15 cellular contexts compared by ENCODE assay signal in genomic region chr19:43489979-43490599, GRCh38. TPM values are rescaled to one million over a fixed set of nuclear protein-coding genes. Genes with fewer than 3 reads are reported as not detected.
"Had no signal": no experiment of that assay in that cellular context is flagged by ENCODE, and none has a peak within 500 bp of the region (broad histone marks: within the 10 kb centered on the region; RNA-seq: fewer than 3 reads in every experiment).

No MANE protein-coding gene starts in this region.

- H3K4me3 ChIP-seq: cardiac muscle cell, transverse colon, uterus had no signal

- H3K4me3 Mint-ChIP-seq: activated CD4-positive, alpha-beta memory T cell treated with anti-CD3 and anti-CD28 coated beads for 36 hours; activated naive CD8-positive, alpha-beta T cell treated with anti-CD3 and anti-CD28 coated beads, Interleukin-2, amount 10 ng/mL, durations not matched to agents 7 days and 5 days; effector memory CD8-positive, alpha-beta T cell; immature natural killer cell; neural crest cell had no signal

- H3K9me3 ChIP-seq: transverse colon, uterus had no signal

- H3K4me1 Mint-ChIP-seq: activated naive CD8-positive, alpha-beta T cell treated with anti-CD3 and anti-CD28 coated beads, Interleukin-2, amount 10 ng/mL, durations not matched to agents 7 days and 5 days; immature natural killer cell; neural crest cell had no signal

- ATAC-seq: effector memory CD8-positive, alpha-beta T cell; stimulated activated naive CD8-positive, alpha-beta T cell treated with anti-CD3 and anti-CD28 coated beads, Interleukin-15, Interleukin-2, amounts not matched to agents 100 U/mL and 50 U/mL, for 24 hours had no signal

- H3K27me3 Mint-ChIP-seq: activated CD4-positive, alpha-beta memory T cell treated with anti-CD3 and anti-CD28 coated beads for 36 hours; activated naive CD8-positive, alpha-beta T cell treated with anti-CD3 and anti-CD28 coated beads, Interleukin-2, amount 10 ng/mL, durations not matched to agents 7 days and 5 days; effector memory CD8-positive, alpha-beta T cell had no signal

- H3K36me3 ChIP-seq: cardiac muscle cell, transverse colon, uterus had no signal

- H3K27ac Mint-ChIP-seq: activated CD4-positive, alpha-beta memory T cell treated with anti-CD3 and anti-CD28 coated beads for 36 hours; activated naive CD8-positive, alpha-beta T cell treated with anti-CD3 and anti-CD28 coated beads, Interleukin-2, amount 10 ng/mL, durations not matched to agents 7 days and 5 days had no signal

- H3K27me3 ChIP-seq: cardiac muscle cell, transverse colon, uterus had no signal

- H3K27ac ChIP-seq: cardiac muscle cell, transverse colon, uterus had no signal

- H3K4me1 ChIP-seq: transverse colon, uterus had no signal

- DNase-seq: activated CD4-positive, alpha-beta memory T cell treated with anti-CD3 and anti-CD28 coated beads for 36 hours; activated naive CD8-positive, alpha-beta T cell treated with anti-CD3 and anti-CD28 coated beads, Interleukin-2, amount 10 ng/mL, durations not matched to agents 7 days and 5 days; activated T-cell treated with anti-CD3 and anti-CD28 coated beads, Interleukin-2, amount 50 U/mL, for 48 hours; amygdala; effector memory CD8-positive, alpha-beta T cell; immature natural killer cell; mesendoderm; stimulated activated CD4-positive, alpha-beta T cell treated with anti-CD3 and anti-CD28 coated beads, Interleukin-2, amount 100 ng/mL, for 24 hours; stimulated activated naive CD8-positive, alpha-beta T cell treated with anti-CD3 and anti-CD28 coated beads, Interleukin-15, Interleukin-2, amounts not matched to agents 100 U/mL and 50 U/mL, for 24 hours; substantia nigra; SW 1271; transverse colon; uterus had no signal

- H3K9me3 Mint-ChIP-seq: activated CD4-positive, alpha-beta memory T cell treated with anti-CD3 and anti-CD28 coated beads for 36 hours; activated naive CD8-positive, alpha-beta T cell treated with anti-CD3 and anti-CD28 coated beads, Interleukin-2, amount 10 ng/mL, durations not matched to agents 7 days and 5 days; effector memory CD8-positive, alpha-beta T cell; immature natural killer cell; neural crest cell had no signal

RNA-seq across cellular contexts. Expression of gene ZNF575, which starts 42.9 kb away (rescaled TPM):
- total RNA-seq: cardiac muscle cell had no signal
